ENCODE assay signal across 16 cellular contexts in the genomic region with DNA sequence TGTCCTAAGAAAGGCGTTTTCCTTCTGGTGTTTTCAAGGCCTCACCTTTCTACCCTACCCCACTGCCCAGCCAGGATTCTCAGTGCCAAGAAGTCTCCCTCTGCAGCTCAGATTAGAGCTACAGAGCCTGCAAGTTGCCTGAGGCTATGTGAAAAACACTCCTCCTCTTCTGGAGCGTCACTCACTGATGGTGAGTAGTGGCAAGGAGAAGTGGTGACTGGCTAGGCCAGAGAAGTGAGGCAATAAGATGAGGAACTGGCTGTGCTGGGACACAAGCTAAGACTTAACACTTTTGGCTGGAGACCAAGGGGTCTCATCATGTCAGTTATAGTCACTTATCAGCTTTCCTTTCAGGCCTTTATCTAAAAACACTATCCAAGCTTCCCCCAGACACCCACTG.
DNase-seq lines count a peak whose midpoint lies in the region; ATAC-seq, FAIRE-seq and TF ChIP-seq lines count a peak whose summit lies in the region.
"Had no signal": no experiment of that assay in that cellular context is flagged by ENCODE, and none has a peak within 500 bp of the region (broad histone marks: within the 10 kb centered on the region; RNA-seq: fewer than 3 reads in every experiment).

No MANE protein-coding gene starts in this region.

- no peak overlapping the region for H2AFZ ChIP-seq in PC-3 (ENCODE audit: low read length)
- H2AFZ ChIP-seq in H1 (ENCODE audit: low read length), result no peak overlapping the region
- H2AFZ ChIP-seq: hepatocyte had no signal

- H3K4me3 ChIP-seq in left ventricle myocardium inferior (no peak overlapping the region), PC-3 (ENCODE audit: low read length) (no peak overlapping the region), H1 (ENCODE audit: extremely low read depth in 1 of 4, insufficient read depth in 2 of 4, low read depth in 3 of 4, low read length in 4 of 4) (no peak overlapping the region)
- H3K4me3 ChIP-seq: hepatocyte had no signal

- no peaks in the 10 kb centered on the region for H4K20me1 ChIP-seq in PC-3 (ENCODE audit: low read length)
- no peaks in the 10 kb centered on the region for H4K20me1 ChIP-seq in H1 (replicated peaks in 1 of 2; ENCODE audit: control insufficient read depth in 1 of 2, insufficient read depth in 2 of 2, low read length in 2 of 2)

- H2BK12ac ChIP-seq in H1 (ENCODE audit: low read depth, low read length), result peak overlapping the region; percentile 77; the same call in 1 of the 2 replicates

- H3K23ac ChIP-seq in H1 (ENCODE audit: insufficient read length), result no peak overlapping the region

- H4K5ac ChIP-seq in H1 (ENCODE audit: insufficient read length, low read depth, low read length), result no peak overlapping the region

- H3K36me3 ChIP-seq in left ventricle myocardium inferior (no peaks in the 10 kb centered on the region), PC-3 (ENCODE audit: low read depth, low read length) (no peaks in the 10 kb centered on the region), H1 (ENCODE audit: control insufficient read depth in 2 of 4, insufficient read depth in 4 of 4, low read length in 3 of 4) (no peaks in the 10 kb centered on the region)
- H3K36me3 ChIP-seq: neutrophil had no signal

- no peak overlapping the region for H4K91ac ChIP-seq in H1 (replicated peaks; ENCODE audit: insufficient read length, low read length)

- H3K79me2 ChIP-seq in PC-3 (ENCODE audit: low read length) (no peaks in the 10 kb centered on the region), H1 (ENCODE audit: control insufficient read depth in 1 of 2, insufficient read depth in 2 of 2, low read length in 2 of 2) (no peaks in the 10 kb centered on the region)
- H3K79me2 ChIP-seq: hepatocyte had no signal

- BruUV-seq in PC-3 (replicated peaks; lab: Mats Ljungman, UMichigan), result no TSS peak

- no peak for FAIRE-seq in H1 (lab: Jason Lieb, UNC)
- no peak for FAIRE-seq in HTR-8/SVneo (lab: Jason Lieb, UNC)
- FAIRE-seq: A204.1 had no signal

- H3K14ac ChIP-seq in H1 (ENCODE audit: insufficient read length), result no peak overlapping the region

- no peak overlapping the region for H4K8ac ChIP-seq in H1 (ENCODE audit: extremely low read depth, insufficient read depth, low read length)

- no peaks in the 10 kb centered on the region for H3K23me2 ChIP-seq in H1 (ENCODE audit: low read depth, low read length)

- H2BK5ac ChIP-seq in H1 (ENCODE audit: low read depth, low read length), result no peak overlapping the region

- intact Hi-C loops in Right ventricle myocardium inferior (cut with DNase I) (no loop called here), left ventricle myocardium inferior (cut with micrococcal nuclease) (no loop called here), PC-3 (cut with micrococcal nuclease) (no loop called here), posterior vena cava (cut with DNase I) (loop anchor here in 1 of 2 donors (10.0 kb wide), 1 partner anchor 177 kb away; no protein-coding TSS in a partner anchor)

- H3K4ac ChIP-seq in H1 (replicated peaks; ENCODE audit: insufficient read length, low read depth, low read length), result no peak overlapping the region

- H3K4me1 ChIP-seq in left ventricle myocardium inferior (no peaks in the 10 kb centered on the region), PC-3 (ENCODE audit: insufficient read depth, low read length) (no peaks in the 10 kb centered on the region), H1 (replicated peaks in 1 of 4; ENCODE audit: control insufficient read depth in 3 of 4, insufficient read depth in 4 of 4, low read length in 3 of 4) (no peaks in the 10 kb centered on the region; a peak in 1 of 7 replicates)
- H3K4me1 ChIP-seq: Caco-2 had no signal

- no peak overlapping the region for H3K18ac ChIP-seq in H1 (ENCODE audit: extremely low read depth, low read length)

- H3K79me1 ChIP-seq in H1 (ENCODE audit: low read depth, low read length), result no peaks in the 10 kb centered on the region

- H3K9ac ChIP-seq in PC-3 (ENCODE audit: low read length), result no peak overlapping the region
- no peak overlapping the region for H3K9ac ChIP-seq in H1 (replicated peaks in 1 of 4; ENCODE audit: extremely low read depth in 1 of 4, low read depth in 3 of 4, low read length in 3 of 4)

- H3K9me3 ChIP-seq in left ventricle myocardium inferior (replicated peaks), result peaks cover 3% of the 10 kb centered on the region
- H3K9me3 ChIP-seq in PC-3 (ENCODE audit: low read length), result no peaks in the 10 kb centered on the region
- no peaks in the 10 kb centered on the region for H3K9me3 ChIP-seq in H1 (ENCODE audit: insufficient read depth in 2 of 2, low read depth in 1 of 2, low read length in 1 of 2)
- H3K9me3 ChIP-seq: Caco-2, neutrophil had no signal

- ATAC-seq in Right ventricle myocardium inferior (peak; percentile 49), PC-3 (no peak)

- no peak for TF ChIP-seq POLR2A in H1 (IDR thresholded peaks at IDR 0.05; ENCODE audit: control extremely low read depth in 1 of 2, low read depth in 2 of 2, low read length in 2 of 2)

- DNase-seq in Right ventricle myocardium inferior (ENCODE audit: missing footprints) (no peak), left ventricle myocardium inferior (no peak), PC-3 (peak; percentile 27), H1 (ENCODE audit: low read depth in 1 of 2, low spot score in 2 of 2) (no peak), renal cortical epithelial cell (ENCODE audit: low read depth) (peak; percentile 23), posterior vena cava (ENCODE audit: low spot score) (no peak), HTR-8/SVneo (ENCODE audit: insufficient read length, low spot score) (no peak), HEK293T (ENCODE audit: extremely low spot score) (no peak)
- DNase-seq: activated CD4-positive, CD25-positive, alpha-beta regulatory T cell treated with anti-CD3 and anti-CD28 coated beads, Interleukin-2, amount 50 U/mL, for 72 hours; activated naive CD8-positive, alpha-beta T cell treated with anti-CD3 and anti-CD28 coated beads, Interleukin-2, amount 10 ng/mL, durations not matched to agents 7 days and 5 days; Caco-2; NCI-H1436 treated with DMSO at 0.1 percent for 48 hours; NCI-H82 had no signal

- H3K27me3 ChIP-seq in left ventricle myocardium inferior (ENCODE audit: low read depth), result no peaks in the 10 kb centered on the region
- peaks cover 20% of the 10 kb centered on the region for H3K27me3 ChIP-seq in PC-3 (ENCODE audit: low read length)
- H3K27me3 ChIP-seq in H1 (replicated peaks in 1 of 4; ENCODE audit: control insufficient read depth in 3 of 4, extremely low read depth in 1 of 4, insufficient read depth in 3 of 4, low read length in 3 of 4), result no peaks in the 10 kb centered on the region
- H3K27me3 ChIP-seq: hepatocyte, neutrophil had no signal

- no peaks in the 10 kb centered on the region for H3F3A ChIP-seq in PC-3 (ENCODE audit: low read length, unreplicated experiment)

- H3K27ac ChIP-seq in left ventricle myocardium inferior (replicated peaks) (no peak overlapping the region), PC-3 (ENCODE audit: low read length) (no peak overlapping the region), H1 (ENCODE audit: low read depth, low read length) (no peak overlapping the region)
- H3K27ac ChIP-seq: hepatocyte, neutrophil had no signal

- POLR2A ChIA-PET in PC-3 (lab: Charles Lee; ENCODE audit: unreplicated experiment) (no interaction called here), H1 (lab: Charles Lee; ENCODE audit: partially characterized antibody) (interaction anchor here (0.7 kb wide), 1 partner anchor 110 kb away, joined by 3 read pairs; no protein-coding TSS in a partner anchor), HEK293T (lab: Yijun Ruan, JAX) (no interaction called here)

- H3K56ac ChIP-seq in H1 (replicated peaks; ENCODE audit: insufficient read length, low read depth, low read length), result no peak overlapping the region

- H2BK20ac ChIP-seq in H1 (ENCODE audit: low read length), result peak overlapping the region; percentile 75; the same call in 1 of the 2 replicates

- WGBS in H1 (ENCODE audit: extremely low coverage in 1 of 2, insufficient coverage in 1 of 2, insufficient read length in 1 of 2, insufficient replicate concordance in 2 of 2, low coverage in 1 of 2, low lambda C conversion rate in 2 of 2, missing lambda C conversion rate in 1 of 2), 2 experiments, result 92% methylated on average over 2 of the region's 2 CpGs; no CpG with 5 or more reads in 1 of the 2 experiments

- TF ChIP-seq EP300 in H1 (IDR thresholded peaks at IDR 0.05; ENCODE audit: borderline replicate concordance in 1 of 2, low read depth in 2 of 2, low read length in 2 of 2), result no peak

- TF ChIP-seq RAD21 in H1 (IDR thresholded peaks at IDR 0.05 in 1 of 2, conservative IDR thresholded peaks at IDR 0.05 in 1 of 2; ENCODE audit: low read depth in 2 of 2, low read length in 2 of 2), result no peak

- TF ChIP-seq CTCF in left ventricle myocardium inferior (IDR thresholded peaks at IDR 0.05; ENCODE audit: borderline replicate concordance), result no peak
- no peak for TF ChIP-seq CTCF in PC-3 (conservative IDR thresholded peaks at IDR 0.05; ENCODE audit: low read depth, low read length)
- TF ChIP-seq CTCF in H1 (IDR thresholded peaks at IDR 0.05; ENCODE audit: control extremely low read depth in 1 of 3, insufficient read depth in 1 of 3, low read depth in 1 of 3, low read length in 3 of 3), result no peak

- no peaks in the 10 kb centered on the region for H3K9me2 ChIP-seq in PC-3 (replicated peaks; ENCODE audit: low read length)

- CTCF ChIA-PET in PC-3 (lab: Charles Lee) (no interaction called here), H1 (lab: Charles Lee; ENCODE audit: partially characterized antibody) (interaction anchor here (0.8 to 2.5 kb wide), 8 partner anchors 9 to 193 kb away, joined by 3 to 15 read pairs (median 6); no protein-coding TSS in a partner anchor), HEK293T (lab: Yijun Ruan, JAX) (interaction anchor here (0.7 kb wide), 1 partner anchor 704 kb away, joined by 3 read pairs; no protein-coding TSS in a partner anchor)

- no peak overlapping the region for H2BK120ac ChIP-seq in H1 (replicated peaks; ENCODE audit: low read depth, low read length)

- no peak overlapping the region for H2BK15ac ChIP-seq in H1 (ENCODE audit: low read length)

- H3K4me2 ChIP-seq in PC-3 (ENCODE audit: low read length) (no peak overlapping the region), H1 (ENCODE audit: insufficient read depth in 1 of 2, low read depth in 2 of 2, low read length in 2 of 2) (no peak overlapping the region)
- H3K4me2 ChIP-seq: hepatocyte had no signal

- H2AK5ac ChIP-seq in H1 (ENCODE audit: low read depth, low read length), result no peak overlapping the region

TF ChIP-seq in H1, 55 proteins besides CTCF, POLR2A, EP300 and RAD21 (continues in another document):
- TF ChIP-seq BRCA1 (IDR thresholded peaks at IDR 0.05; ENCODE audit: low read depth, low read length), result no peak

TF ChIP-seq in HEK293T, 16 proteins besides CTCF, POLR2A, EP300 and RAD21 (continues in another document):
- TF ChIP-seq ELF4 (IDR thresholded peaks at IDR 0.05) (no peak), L3MBTL2 (conservative IDR thresholded peaks at IDR 0.05) (no peak), NFRKB (IDR thresholded peaks at IDR 0.05) (no peak), SP1 (IDR thresholded peaks at IDR 0.05) (no peak), FOXA1 (IDR thresholded peaks at IDR 0.05) (no peak), TARDBP (IDR thresholded peaks at IDR 0.05) (no peak), CTBP1 (IDR thresholded peaks at IDR 0.05; ENCODE audit: borderline replicate concordance) (no peak), SUZ12 (IDR thresholded peaks at IDR 0.05) (no peak), ARNT (IDR thresholded peaks at IDR 0.05) (no peak), FOXK2 (IDR thresholded peaks at IDR 0.05) (no peak)

Comparison
In these comparisons a context has a peak if more than half of its experiments do, and no peak if none do; other contexts are left out.
1. DNase-seq: peak in PC-3 (single experiment) and renal cortical epithelial cell (single experiment); none in Right ventricle myocardium inferior (single experiment), left ventricle myocardium inferior (single experiment), H1 (0 of 2), posterior vena cava (single experiment), HTR-8/SVneo (single experiment) and HEK293T (single experiment).